In genomic region chr4:8568068-8568668, GRCh38 we compare ENCODE assay signal across 29 cellular contexts. TPM values are rescaled to one million over a fixed set of nuclear protein-coding genes. Genes with fewer than 3 reads are reported as not detected.
DNase-seq lines count a peak whose midpoint lies in the region; ATAC-seq and TF ChIP-seq lines count a peak whose summit lies in the region.
"Had no signal": no experiment of that assay in that cellular context is flagged by ENCODE, and none has a peak within 500 bp of the region (broad histone marks: within the 10 kb centered on the region; RNA-seq: fewer than 3 reads in every experiment).

No MANE protein-coding gene starts in this region.

- H3K4me3 Mint-ChIP-seq in WTC11, result peak overlapping the region; percentile 3; the same call in 1 of the 2 replicates
- H3K4me3 Mint-ChIP-seq in mesothelial cell of epicardium, result no peak overlapping the region
- H3K4me3 Mint-ChIP-seq: CD14-positive monocyte; memory B cell; naive thymus-derived CD4-positive, alpha-beta T cell had no signal

- no peak overlapping the region for H3K4me3 ChIP-seq in H7 (ENCODE audit: insufficient read depth, low read depth, low read length)
- H3K4me3 ChIP-seq in fibroblast of villous mesenchyme (ENCODE audit: low read depth, low read length), result no peak overlapping the region
- H3K4me3 ChIP-seq: adrenal gland, ovary had no signal

- TF ChIP-seq CTCF in WTC11 (IDR thresholded peaks at IDR 0.05), result no peak
- TF ChIP-seq CTCF in fibroblast of villous mesenchyme (IDR thresholded peaks at IDR 0.05; ENCODE audit: insufficient read depth, low read depth, low read length), result no peak
- TF ChIP-seq CTCF in mesothelial cell of epicardium (IDR thresholded peaks at IDR 0.05; ENCODE audit: unreplicated experiment), result no peak

- CTCF ChIA-PET in WTC11 (lab: Charles Lee), result interaction anchor here (1.1 to 2.4 kb wide), 4 partner anchors 12 to 39 kb away, joined by 3 to 10 read pairs (median 4); partner anchors contain the start of gene GPR78

- H3K27me3 ChIP-seq in H7 (ENCODE audit: control insufficient read depth, insufficient read depth, low read length), result no peaks in the 10 kb centered on the region
- H3K27me3 ChIP-seq: ovary had no signal

- peaks cover under 1% of the 10 kb centered on the region for H3K9me3 Mint-ChIP-seq in WTC11
- H3K9me3 Mint-ChIP-seq in mesothelial cell of epicardium, result no peaks in the 10 kb centered on the region
- H3K9me3 Mint-ChIP-seq: CD14-positive monocyte, memory B cell had no signal

- peak overlapping the region; percentile 96 for H3K27ac Mint-ChIP-seq in WTC11
- peak overlapping the region; percentile 92 for H3K27ac Mint-ChIP-seq in mesothelial cell of epicardium
- H3K27ac Mint-ChIP-seq: CD14-positive monocyte; memory B cell; naive thymus-derived CD4-positive, alpha-beta T cell had no signal

- H3K4me1 Mint-ChIP-seq in WTC11 (peaks cover 36% of the 10 kb centered on the region), mesothelial cell of epicardium (peaks cover 25% of the 10 kb centered on the region)
- H3K4me1 Mint-ChIP-seq: CD14-positive monocyte; memory B cell; naive thymus-derived CD4-positive, alpha-beta T cell had no signal

- H3K36me3 ChIP-seq in H7 (replicated peaks; ENCODE audit: control insufficient read depth, insufficient read depth, low read length), result no peaks in the 10 kb centered on the region
- H3K36me3 ChIP-seq: adrenal gland, ovary had no signal

- peaks cover 1% of the 10 kb centered on the region; the same call in 1 of the 2 replicates for H3K36me3 Mint-ChIP-seq in WTC11
- H3K36me3 Mint-ChIP-seq in mesothelial cell of epicardium, result no peaks in the 10 kb centered on the region
- H3K36me3 Mint-ChIP-seq: CD14-positive monocyte; memory B cell; naive thymus-derived CD4-positive, alpha-beta T cell had no signal

- POLR2A ChIA-PET in WTC11 (lab: Charles Lee), result no interaction called here

- H3K27me3 Mint-ChIP-seq in WTC11 (ENCODE audit: low read depth), result no peaks in the 10 kb centered on the region
- no peaks in the 10 kb centered on the region for H3K27me3 Mint-ChIP-seq in mesothelial cell of epicardium (ENCODE audit: low read depth)
- H3K27me3 Mint-ChIP-seq: memory B cell had no signal

- ATAC-seq in WTC11, result peak; percentile 96
- no peak for ATAC-seq in GM21367 (IDR thresholded peaks at IDR 0.05; ENCODE audit: unreplicated experiment)
- no peak for ATAC-seq in HG03378 (IDR thresholded peaks at IDR 0.05; ENCODE audit: unreplicated experiment)
- ATAC-seq: left cardiac atrium; naive thymus-derived CD4-positive, alpha-beta T cell; right cardiac atrium; SK-N-SH treated with all-trans-retinoic acid at 6 μM for 48 hours had no signal

- peak; percentile 53 for DNase-seq in H7
- DNase-seq in WTC11 (ENCODE audit: low spot score), result no peak
- DNase-seq in fibroblast of villous mesenchyme (ENCODE audit: low read depth), result peak; percentile 64
- no peak for DNase-seq in mesothelial cell of epicardium (ENCODE audit: low spot score in 2 of 2, unreplicated experiment in 2 of 2)
- DNase-seq in NCI-H187 (lab: John Stamatoyannopoulos, UW), result no peak
- DNase-seq in DMS 273 (lab: John Stamatoyannopoulos, UW; ENCODE audit: unreplicated experiment), result no peak
- DNase-seq: activated CD4-positive, alpha-beta T cell treated with anti-CD3 and anti-CD28 coated beads, Interleukin-2, amount 50 U/mL, for 4 hours; activated CD8-positive, alpha-beta memory T cell treated with anti-CD3 and anti-CD28 coated beads, Interleukin-2, amount 50 U/mL, for 48 hours; activated effector memory CD4-positive, alpha-beta T cell treated with anti-CD3 and anti-CD28 coated beads, Interleukin-2, amount 50 U/mL, for 16 hours; adrenal gland; caudate nucleus; foreskin fibroblast; HCEC 1CT; hippocampal formation; Kasumi-1; left cardiac atrium; naive thymus-derived CD4-positive, alpha-beta T cell; NCI-H187 treated with DMSO at 0.1 percent for 48 hours; NCI-H69; right cardiac atrium; stimulated activated CD4-positive, alpha-beta T cell treated with anti-CD3 and anti-CD28 coated beads, Interleukin-15, amount 100 ng/mL, for 24 hours; stimulated activated CD8-positive, alpha-beta memory T cell treated with anti-CD3 and anti-CD28 coated beads, Interleukin-4, amount 100 ng/mL, for 48 hours had no signal

TF ChIP-seq in WTC11, 78 proteins besides CTCF, POLR2A, EP300 and RAD21:
- TF ChIP-seq TEAD1 (CRISPR knock-in tag; IDR thresholded peaks at IDR 0.05), result 0 out of 2 replicates have a peak, but pooled peaks have one; percentile 63
- no peak for TF ChIP-seq ZNF512 (CRISPR knock-in tag; IDR thresholded peaks at IDR 0.05; ENCODE audit: borderline replicate concordance)
- TF ChIP-seq CREB1 (CRISPR knock-in tag; IDR thresholded peaks at IDR 0.05), result no peak
- TF ChIP-seq TEAD4 (CRISPR knock-in tag; IDR thresholded peaks at IDR 0.05), result peak; percentile 49; the same call in 1 of the 2 replicates
- TF ChIP-seq IRF1 (CRISPR knock-in tag; IDR thresholded peaks at IDR 0.05), result no peak
- no peak for TF ChIP-seq E2F4 (CRISPR knock-in tag; IDR thresholded peaks at IDR 0.05; ENCODE audit: borderline replicate concordance, low read depth)
- no peak for TF ChIP-seq NR1H2 (CRISPR knock-in tag; IDR thresholded peaks at IDR 0.05)

RNA-seq across cellular contexts. Expression of gene GPR78, which starts 12.0 kb away (rescaled TPM):
- 1.5 and 1.7 TPM in 2 replicates for total RNA-seq in H7 (2014; rRNA removed; shearing (Covaris generic))
- total RNA-seq in WTC11 (2021) (2.3 to 5.7 TPM (median 2.7 TPM) in 3 replicates), fibroblast of villous mesenchyme (0.97 and 2.2 TPM in 2 replicates), mesothelial cell of epicardium (2.4 to 3.8 TPM (median 3.2 TPM) in 3 replicates)
- total RNA-seq: naive thymus-derived CD4-positive, alpha-beta T cell; T-helper 2 cell treated with Interferon-gamma antibody and Interleukin-4, amounts not matched to agents 100 ng/mL and 5 ng/mL, for 36 hours had no signal

RNA-seq across cellular contexts. Expression of gene CPZ, which starts 24.4 kb away (rescaled TPM):
- 25.3 and 29.7 TPM in 2 replicates for total RNA-seq in H7 (2014; rRNA removed; shearing (Covaris generic))
- total RNA-seq in WTC11 (2021) (22.7 to 26.9 TPM (median 22.8 TPM) in 3 replicates), fibroblast of villous mesenchyme (15.5 and 19.0 TPM in 2 replicates), mesothelial cell of epicardium (32.0 to 38.6 TPM (median 32.8 TPM) in 3 replicates)
- total RNA-seq: naive thymus-derived CD4-positive, alpha-beta T cell; T-helper 2 cell treated with Interferon-gamma antibody and Interleukin-4, amounts not matched to agents 100 ng/mL and 5 ng/mL, for 36 hours had no signal

Comparison
In these comparisons a context has a peak if more than half of its experiments do, and no peak if none do; other contexts are left out.
1. DNase-seq: peak in H7 (single experiment) and fibroblast of villous mesenchyme (single experiment); none in WTC11 (single experiment), mesothelial cell of epicardium (0 of 2), NCI-H187 (0 of 2) and DMS 273 (single experiment).